In the genomic region with DNA sequence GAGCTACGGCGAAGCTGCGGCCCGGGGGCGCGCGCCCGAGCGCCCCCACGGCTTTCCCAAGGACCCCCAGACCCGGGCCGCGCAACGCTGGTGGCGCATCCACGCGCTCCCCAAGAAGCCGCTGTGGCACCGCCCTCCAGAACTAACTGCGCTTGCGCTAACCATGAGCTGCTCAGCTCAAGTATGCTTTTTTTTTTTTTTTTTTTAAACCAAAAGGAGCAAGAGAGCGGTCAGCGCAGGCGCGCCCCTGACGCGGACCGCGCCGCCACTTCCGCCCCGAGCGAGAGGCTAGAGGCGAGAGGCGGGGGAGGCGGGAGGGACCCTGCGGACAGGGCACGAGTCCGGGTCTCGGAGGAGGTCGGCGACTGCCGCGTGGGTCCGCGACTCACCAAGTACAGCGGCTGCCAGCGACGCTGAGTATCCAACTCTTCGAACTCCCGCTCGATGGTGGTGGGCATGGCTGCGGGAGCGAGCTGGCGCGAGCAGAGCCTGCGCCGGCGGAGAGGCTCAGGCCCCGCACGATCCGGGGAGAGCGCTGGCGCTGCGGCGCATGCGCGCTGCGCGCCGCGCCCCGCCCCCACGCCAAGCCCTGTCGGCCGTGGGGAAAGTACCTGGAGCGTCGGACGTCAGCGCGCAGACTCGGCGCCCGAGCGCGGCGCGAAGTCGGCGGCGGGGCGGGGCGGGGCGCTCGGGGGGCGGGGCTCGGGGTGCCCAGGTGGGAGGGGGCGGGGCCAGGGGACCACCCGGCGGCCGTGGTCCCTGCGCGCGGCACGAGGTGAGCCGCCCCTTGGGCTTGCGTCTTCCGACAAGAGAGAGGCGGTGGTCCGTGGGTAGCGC, we compare ENCODE assay signal across 1 cellular context.
TF ChIP-seq lines count a peak whose summit lies in the region.

A gene (minus strand): TSS at position 554 of the 837 bp plus-strand sequence. CDS start 96 bp downstream, at position 458.

TF ChIP-seq in K562, 482 proteins besides CTCF, POLR2A, EP300 and RAD21 (continued from another document and continues in another):
- peak; percentile 41 for TF ChIP-seq NEUROD1 (IDR thresholded peaks at IDR 0.05; ENCODE audit: borderline replicate concordance, low read depth, low read length, partially characterized antibody)
- TF ChIP-seq ZBTB7A (IDR thresholded peaks at IDR 0.05; ENCODE audit: borderline replicate concordance, control insufficient read depth, low read depth, low read length) = peak; percentile 72
- TF ChIP-seq HDAC6 (IDR thresholded peaks at IDR 0.05; ENCODE audit: low read depth, low read length) = peak; percentile 85; the same call in 1 of the 2 replicates
- no peak for TF ChIP-seq HDGF (IDR thresholded peaks at IDR 0.05)
- TF ChIP-seq, protein P1, sequence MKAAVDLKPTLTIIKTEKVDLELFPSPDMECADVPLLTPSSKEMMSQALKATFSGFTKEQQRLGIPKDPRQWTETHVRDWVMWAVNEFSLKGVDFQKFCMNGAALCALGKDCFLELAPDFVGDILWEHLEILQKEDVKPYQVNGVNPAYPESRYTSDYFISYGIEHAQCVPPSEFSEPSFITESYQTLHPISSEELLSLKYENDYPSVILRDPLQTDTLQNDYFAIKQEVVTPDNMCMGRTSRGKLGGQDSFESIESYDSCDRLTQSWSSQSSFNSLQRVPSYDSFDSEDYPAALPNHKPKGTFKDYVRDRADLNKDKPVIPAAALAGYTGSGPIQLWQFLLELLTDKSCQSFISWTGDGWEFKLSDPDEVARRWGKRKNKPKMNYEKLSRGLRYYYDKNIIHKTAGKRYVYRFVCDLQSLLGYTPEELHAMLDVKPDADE (conservative IDR thresholded peaks at IDR 0.05; ENCODE audit: control insufficient read depth, low read depth, low read length) = no peak
- TF ChIP-seq, protein P2, sequence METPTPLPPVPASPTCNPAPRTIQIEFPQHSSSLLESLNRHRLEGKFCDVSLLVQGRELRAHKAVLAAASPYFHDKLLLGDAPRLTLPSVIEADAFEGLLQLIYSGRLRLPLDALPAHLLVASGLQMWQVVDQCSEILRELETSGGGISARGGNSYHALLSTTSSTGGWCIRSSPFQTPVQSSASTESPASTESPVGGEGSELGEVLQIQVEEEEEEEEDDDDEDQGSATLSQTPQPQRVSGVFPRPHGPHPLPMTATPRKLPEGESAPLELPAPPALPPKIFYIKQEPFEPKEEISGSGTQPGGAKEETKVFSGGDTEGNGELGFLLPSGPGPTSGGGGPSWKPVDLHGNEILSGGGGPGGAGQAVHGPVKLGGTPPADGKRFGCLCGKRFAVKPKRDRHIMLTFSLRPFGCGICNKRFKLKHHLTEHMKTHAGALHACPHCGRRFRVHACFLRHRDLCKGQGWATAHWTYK (CRISPR knock-in tag; IDR thresholded peaks at IDR 0.05) = peak; percentile 62; the same call in 1 of the 2 replicates
- TF ChIP-seq BRCA1 (IDR thresholded peaks at IDR 0.05) = no peak
- TF ChIP-seq BRCA1 (CRISPR knock-in tag; IDR thresholded peaks at IDR 0.05) = no peak
- TF ChIP-seq ZNF232 (CRISPR knock-in tag; IDR thresholded peaks at IDR 0.05) = no peak
- TF ChIP-seq, protein P3, sequence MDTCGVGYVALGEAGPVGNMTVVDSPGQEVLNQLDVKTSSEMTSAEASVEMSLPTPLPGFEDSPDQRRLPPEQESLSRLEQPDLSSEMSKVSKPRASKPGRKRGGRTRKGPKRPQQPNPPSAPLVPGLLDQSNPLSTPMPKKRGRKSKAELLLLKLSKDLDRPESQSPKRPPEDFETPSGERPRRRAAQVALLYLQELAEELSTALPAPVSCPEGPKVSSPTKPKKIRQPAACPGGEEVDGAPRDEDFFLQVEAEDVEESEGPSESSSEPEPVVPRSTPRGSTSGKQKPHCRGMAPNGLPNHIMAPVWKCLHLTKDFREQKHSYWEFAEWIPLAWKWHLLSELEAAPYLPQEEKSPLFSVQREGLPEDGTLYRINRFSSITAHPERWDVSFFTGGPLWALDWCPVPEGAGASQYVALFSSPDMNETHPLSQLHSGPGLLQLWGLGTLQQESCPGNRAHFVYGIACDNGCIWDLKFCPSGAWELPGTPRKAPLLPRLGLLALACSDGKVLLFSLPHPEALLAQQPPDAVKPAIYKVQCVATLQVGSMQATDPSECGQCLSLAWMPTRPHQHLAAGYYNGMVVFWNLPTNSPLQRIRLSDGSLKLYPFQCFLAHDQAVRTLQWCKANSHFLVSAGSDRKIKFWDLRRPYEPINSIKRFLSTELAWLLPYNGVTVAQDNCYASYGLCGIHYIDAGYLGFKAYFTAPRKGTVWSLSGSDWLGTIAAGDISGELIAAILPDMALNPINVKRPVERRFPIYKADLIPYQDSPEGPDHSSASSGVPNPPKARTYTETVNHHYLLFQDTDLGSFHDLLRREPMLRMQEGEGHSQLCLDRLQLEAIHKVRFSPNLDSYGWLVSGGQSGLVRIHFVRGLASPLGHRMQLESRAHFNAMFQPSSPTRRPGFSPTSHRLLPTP (IDR thresholded peaks at IDR 0.05; ENCODE audit: borderline replicate concordance, extremely low read depth, insufficient read length) = no peak
- peak; percentile 95 for TF ChIP-seq RBBP5 (IDR thresholded peaks at IDR 0.05; ENCODE audit: borderline replicate concordance, insufficient read depth, low read length, poor library complexity, severe bottlenecking)
- TF ChIP-seq, protein P4, sequence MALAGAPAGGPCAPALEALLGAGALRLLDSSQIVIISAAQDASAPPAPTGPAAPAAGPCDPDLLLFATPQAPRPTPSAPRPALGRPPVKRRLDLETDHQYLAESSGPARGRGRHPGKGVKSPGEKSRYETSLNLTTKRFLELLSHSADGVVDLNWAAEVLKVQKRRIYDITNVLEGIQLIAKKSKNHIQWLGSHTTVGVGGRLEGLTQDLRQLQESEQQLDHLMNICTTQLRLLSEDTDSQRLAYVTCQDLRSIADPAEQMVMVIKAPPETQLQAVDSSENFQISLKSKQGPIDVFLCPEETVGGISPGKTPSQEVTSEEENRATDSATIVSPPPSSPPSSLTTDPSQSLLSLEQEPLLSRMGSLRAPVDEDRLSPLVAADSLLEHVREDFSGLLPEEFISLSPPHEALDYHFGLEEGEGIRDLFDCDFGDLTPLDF (CRISPR knock-in tag; IDR thresholded peaks at IDR 0.05) = peak; percentile 85
- TF ChIP-seq, protein P5, sequence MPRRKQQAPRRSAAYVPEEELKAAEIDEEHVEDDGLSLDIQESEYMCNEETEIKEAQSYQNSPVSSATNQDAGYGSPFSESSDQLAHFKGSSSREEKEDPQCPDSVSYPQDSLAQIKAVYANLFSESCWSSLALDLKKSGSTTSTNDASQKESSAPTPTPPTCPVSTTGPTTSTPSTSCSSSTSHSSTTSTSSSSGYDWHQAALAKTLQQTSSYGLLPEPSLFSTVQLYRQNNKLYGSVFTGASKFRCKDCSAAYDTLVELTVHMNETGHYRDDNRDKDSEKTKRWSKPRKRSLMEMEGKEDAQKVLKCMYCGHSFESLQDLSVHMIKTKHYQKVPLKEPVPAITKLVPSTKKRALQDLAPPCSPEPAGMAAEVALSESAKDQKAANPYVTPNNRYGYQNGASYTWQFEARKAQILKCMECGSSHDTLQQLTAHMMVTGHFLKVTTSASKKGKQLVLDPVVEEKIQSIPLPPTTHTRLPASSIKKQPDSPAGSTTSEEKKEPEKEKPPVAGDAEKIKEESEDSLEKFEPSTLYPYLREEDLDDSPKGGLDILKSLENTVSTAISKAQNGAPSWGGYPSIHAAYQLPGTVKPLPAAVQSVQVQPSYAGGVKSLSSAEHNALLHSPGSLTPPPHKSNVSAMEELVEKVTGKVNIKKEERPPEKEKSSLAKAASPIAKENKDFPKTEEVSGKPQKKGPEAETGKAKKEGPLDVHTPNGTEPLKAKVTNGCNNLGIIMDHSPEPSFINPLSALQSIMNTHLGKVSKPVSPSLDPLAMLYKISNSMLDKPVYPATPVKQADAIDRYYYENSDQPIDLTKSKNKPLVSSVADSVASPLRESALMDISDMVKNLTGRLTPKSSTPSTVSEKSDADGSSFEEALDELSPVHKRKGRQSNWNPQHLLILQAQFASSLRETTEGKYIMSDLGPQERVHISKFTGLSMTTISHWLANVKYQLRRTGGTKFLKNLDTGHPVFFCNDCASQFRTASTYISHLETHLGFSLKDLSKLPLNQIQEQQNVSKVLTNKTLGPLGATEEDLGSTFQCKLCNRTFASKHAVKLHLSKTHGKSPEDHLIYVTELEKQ (CRISPR knock-in tag; IDR thresholded peaks at IDR 0.05) = no peak
- TF ChIP-seq ZNF75A (CRISPR knock-in tag; IDR thresholded peaks at IDR 0.05) = no peak
- TF ChIP-seq FOXA3 (CRISPR knock-in tag; conservative IDR thresholded peaks at IDR 0.05 in 1 of 2, IDR thresholded peaks at IDR 0.05 in 1 of 2) = no peak
- TF ChIP-seq ZSCAN29 (IDR thresholded peaks at IDR 0.05) = no peak; the same call in 1 of the 2 replicates
- TF ChIP-seq, protein P6, sequence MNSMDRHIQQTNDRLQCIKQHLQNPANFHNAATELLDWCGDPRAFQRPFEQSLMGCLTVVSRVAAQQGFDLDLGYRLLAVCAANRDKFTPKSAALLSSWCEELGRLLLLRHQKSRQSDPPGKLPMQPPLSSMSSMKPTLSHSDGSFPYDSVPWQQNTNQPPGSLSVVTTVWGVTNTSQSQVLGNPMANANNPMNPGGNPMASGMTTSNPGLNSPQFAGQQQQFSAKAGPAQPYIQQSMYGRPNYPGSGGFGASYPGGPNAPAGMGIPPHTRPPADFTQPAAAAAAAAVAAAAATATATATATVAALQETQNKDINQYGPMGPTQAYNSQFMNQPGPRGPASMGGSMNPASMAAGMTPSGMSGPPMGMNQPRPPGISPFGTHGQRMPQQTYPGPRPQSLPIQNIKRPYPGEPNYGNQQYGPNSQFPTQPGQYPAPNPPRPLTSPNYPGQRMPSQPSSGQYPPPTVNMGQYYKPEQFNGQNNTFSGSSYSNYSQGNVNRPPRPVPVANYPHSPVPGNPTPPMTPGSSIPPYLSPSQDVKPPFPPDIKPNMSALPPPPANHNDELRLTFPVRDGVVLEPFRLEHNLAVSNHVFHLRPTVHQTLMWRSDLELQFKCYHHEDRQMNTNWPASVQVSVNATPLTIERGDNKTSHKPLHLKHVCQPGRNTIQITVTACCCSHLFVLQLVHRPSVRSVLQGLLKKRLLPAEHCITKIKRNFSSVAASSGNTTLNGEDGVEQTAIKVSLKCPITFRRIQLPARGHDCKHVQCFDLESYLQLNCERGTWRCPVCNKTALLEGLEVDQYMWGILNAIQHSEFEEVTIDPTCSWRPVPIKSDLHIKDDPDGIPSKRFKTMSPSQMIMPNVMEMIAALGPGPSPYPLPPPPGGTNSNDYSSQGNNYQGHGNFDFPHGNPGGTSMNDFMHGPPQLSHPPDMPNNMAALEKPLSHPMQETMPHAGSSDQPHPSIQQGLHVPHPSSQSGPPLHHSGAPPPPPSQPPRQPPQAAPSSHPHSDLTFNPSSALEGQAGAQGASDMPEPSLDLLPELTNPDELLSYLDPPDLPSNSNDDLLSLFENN (IDR thresholded peaks at IDR 0.05; ENCODE audit: low read depth in 2 of 2, low read length in 2 of 2) = no peak; a peak in 1 of 4 replicates
- TF ChIP-seq, protein P7, sequence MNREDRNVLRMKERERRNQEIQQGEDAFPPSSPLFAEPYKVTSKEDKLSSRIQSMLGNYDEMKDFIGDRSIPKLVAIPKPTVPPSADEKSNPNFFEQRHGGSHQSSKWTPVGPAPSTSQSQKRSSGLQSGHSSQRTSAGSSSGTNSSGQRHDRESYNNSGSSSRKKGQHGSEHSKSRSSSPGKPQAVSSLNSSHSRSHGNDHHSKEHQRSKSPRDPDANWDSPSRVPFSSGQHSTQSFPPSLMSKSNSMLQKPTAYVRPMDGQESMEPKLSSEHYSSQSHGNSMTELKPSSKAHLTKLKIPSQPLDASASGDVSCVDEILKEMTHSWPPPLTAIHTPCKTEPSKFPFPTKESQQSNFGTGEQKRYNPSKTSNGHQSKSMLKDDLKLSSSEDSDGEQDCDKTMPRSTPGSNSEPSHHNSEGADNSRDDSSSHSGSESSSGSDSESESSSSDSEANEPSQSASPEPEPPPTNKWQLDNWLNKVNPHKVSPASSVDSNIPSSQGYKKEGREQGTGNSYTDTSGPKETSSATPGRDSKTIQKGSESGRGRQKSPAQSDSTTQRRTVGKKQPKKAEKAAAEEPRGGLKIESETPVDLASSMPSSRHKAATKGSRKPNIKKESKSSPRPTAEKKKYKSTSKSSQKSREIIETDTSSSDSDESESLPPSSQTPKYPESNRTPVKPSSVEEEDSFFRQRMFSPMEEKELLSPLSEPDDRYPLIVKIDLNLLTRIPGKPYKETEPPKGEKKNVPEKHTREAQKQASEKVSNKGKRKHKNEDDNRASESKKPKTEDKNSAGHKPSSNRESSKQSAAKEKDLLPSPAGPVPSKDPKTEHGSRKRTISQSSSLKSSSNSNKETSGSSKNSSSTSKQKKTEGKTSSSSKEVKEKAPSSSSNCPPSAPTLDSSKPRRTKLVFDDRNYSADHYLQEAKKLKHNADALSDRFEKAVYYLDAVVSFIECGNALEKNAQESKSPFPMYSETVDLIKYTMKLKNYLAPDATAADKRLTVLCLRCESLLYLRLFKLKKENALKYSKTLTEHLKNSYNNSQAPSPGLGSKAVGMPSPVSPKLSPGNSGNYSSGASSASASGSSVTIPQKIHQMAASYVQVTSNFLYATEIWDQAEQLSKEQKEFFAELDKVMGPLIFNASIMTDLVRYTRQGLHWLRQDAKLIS (CRISPR knock-in tag; IDR thresholded peaks at IDR 0.05) = no peak
- TF ChIP-seq, protein P8, sequence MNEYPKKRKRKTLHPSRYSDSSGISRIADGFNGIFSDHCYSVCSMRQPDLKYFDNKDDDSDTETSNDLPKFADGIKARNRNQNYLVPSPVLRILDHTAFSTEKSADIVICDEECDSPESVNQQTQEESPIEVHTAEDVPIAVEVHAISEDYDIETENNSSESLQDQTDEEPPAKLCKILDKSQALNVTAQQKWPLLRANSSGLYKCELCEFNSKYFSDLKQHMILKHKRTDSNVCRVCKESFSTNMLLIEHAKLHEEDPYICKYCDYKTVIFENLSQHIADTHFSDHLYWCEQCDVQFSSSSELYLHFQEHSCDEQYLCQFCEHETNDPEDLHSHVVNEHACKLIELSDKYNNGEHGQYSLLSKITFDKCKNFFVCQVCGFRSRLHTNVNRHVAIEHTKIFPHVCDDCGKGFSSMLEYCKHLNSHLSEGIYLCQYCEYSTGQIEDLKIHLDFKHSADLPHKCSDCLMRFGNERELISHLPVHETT (CRISPR knock-in tag; conservative IDR thresholded peaks at IDR 0.05 in 1 of 2, IDR thresholded peaks at IDR 0.05 in 1 of 2) = peak in 1 of 2 experiments; percentile 80; a peak in 2 of 4 replicates
- no peak for TF ChIP-seq ZNF696 (CRISPR knock-in tag; conservative IDR thresholded peaks at IDR 0.05)
- TF ChIP-seq, protein P9, sequence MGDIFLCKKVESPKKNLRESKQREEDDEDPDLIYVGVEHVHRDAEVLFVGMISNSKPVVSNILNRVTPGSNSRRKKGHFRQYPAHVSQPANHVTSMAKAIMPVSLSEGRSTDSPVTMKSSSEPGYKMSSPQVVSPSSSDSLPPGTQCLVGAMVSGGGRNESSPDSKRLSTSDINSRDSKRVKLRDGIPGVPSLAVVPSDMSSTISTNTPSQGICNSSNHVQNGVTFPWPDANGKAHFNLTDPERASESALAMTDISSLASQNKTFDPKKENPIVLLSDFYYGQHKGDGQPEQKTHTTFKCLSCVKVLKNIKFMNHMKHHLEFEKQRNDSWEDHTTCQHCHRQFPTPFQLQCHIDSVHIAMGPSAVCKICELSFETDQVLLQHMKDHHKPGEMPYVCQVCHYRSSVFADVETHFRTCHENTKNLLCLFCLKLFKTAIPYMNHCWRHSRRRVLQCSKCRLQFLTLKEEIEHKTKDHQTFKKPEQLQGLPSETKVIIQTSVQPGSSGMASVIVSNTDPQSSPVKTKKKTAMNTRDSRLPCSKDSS (IDR thresholded peaks at IDR 0.05; ENCODE audit: low read depth, partially characterized antibody) = no peak
- no peak for TF ChIP-seq THRAP3 (IDR thresholded peaks at IDR 0.05; ENCODE audit: borderline replicate concordance)
- TF ChIP-seq HNRNPK (IDR thresholded peaks at IDR 0.05; ENCODE audit: low read depth, low read length, poor library complexity, severe bottlenecking) = no peak
- TF ChIP-seq NFE2L1 (tag; IDR thresholded peaks at IDR 0.05; ENCODE audit: borderline replicate concordance, low read depth) = no peak
- no peak for TF ChIP-seq ZSCAN32 (CRISPR knock-in tag; IDR thresholded peaks at IDR 0.05)
- no peak for TF ChIP-seq CBX8 (IDR thresholded peaks at IDR 0.05; ENCODE audit: borderline replicate concordance, extremely low read depth, low read depth, low read length, poor library complexity, severe bottlenecking)
